In genomic region chr21:36874665-36875064, GRCh38 we compare ENCODE assay signal across 26 cellular contexts.
DNase-seq lines count a peak whose midpoint lies in the region; ATAC-seq, FAIRE-seq and TF ChIP-seq lines count a peak whose summit lies in the region.
"Had no signal": no experiment of that assay in that cellular context is flagged by ENCODE, and none has a peak within 500 bp of the region (broad histone marks: within the 10 kb centered on the region; RNA-seq: fewer than 3 reads in every experiment).

No MANE protein-coding gene starts in this region.

- H3K27me3 ChIP-seq in right atrium auricular region (no peaks in the 10 kb centered on the region), upper lobe of right lung (no peaks in the 10 kb centered on the region), Peyer's patch (no peaks in the 10 kb centered on the region)
- H3K27me3 ChIP-seq: BLaER1 treated with 17β-estradiol and CSF1 and Interleukin-3, amounts not matched to agents 10 nM and 100 nM had no signal

- H3K36me3 ChIP-seq in right atrium auricular region (no peaks in the 10 kb centered on the region), upper lobe of right lung (no peaks in the 10 kb centered on the region), Peyer's patch (no peaks in the 10 kb centered on the region)

- H3K4me3 ChIP-seq in right atrium auricular region (no peak overlapping the region), upper lobe of right lung (no peak overlapping the region), Peyer's patch (no peak overlapping the region)
- H3K4me3 ChIP-seq: A549; BLaER1 treated with 17β-estradiol and CSF1 and Interleukin-3, amounts not matched to agents 10 nM and 100 nM; GM12878 had no signal

- intact Hi-C loops in left cardiac atrium (cut with DNase I) (no loop called here), upper lobe of right lung (cut with DNase I) (no loop called here)

- no peak for TF ChIP-seq POLR2A in H54 (IDR thresholded peaks at IDR 0.05; ENCODE audit: low read depth, low read length)
- TF ChIP-seq POLR2A in Peyer's patch (IDR thresholded peaks at IDR 0.05), result no peak

- H3K36me3 Mint-ChIP-seq in WTC11, result peaks cover 10% of the 10 kb centered on the region

- CTCF ChIA-PET in WTC11 (lab: Charles Lee), result interaction anchor here (1.8 to 2.8 kb wide), 2 partner anchors 43 to 53 kb away, joined by 7 to 10 read pairs; no protein-coding TSS in a partner anchor

- H3K9me3 ChIP-seq in right atrium auricular region (no peaks in the 10 kb centered on the region), upper lobe of right lung (no peaks in the 10 kb centered on the region), Peyer's patch (no peaks in the 10 kb centered on the region)

- ATAC-seq in left cardiac atrium (no peak), WTC11 (0 out of 2 replicates have a peak, but pooled peaks have one; percentile 20), esophagus mucosa (peak; percentile 15), upper lobe of right lung (peak; percentile 16)
- ATAC-seq: A549; CD8-positive, alpha-beta T cell; GM12878 had no signal

- no peak overlapping the region for H3K27ac ChIP-seq in right atrium auricular region
- H3K27ac ChIP-seq in upper lobe of right lung, result no peak overlapping the region
- H3K27ac ChIP-seq in Peyer's patch, result no peak overlapping the region
- H3K27ac ChIP-seq: 22Rv1; BLaER1 treated with 17β-estradiol and CSF1 and Interleukin-3, amounts not matched to agents 10 nM and 100 nM; C4-2B had no signal

- FAIRE-seq in H54 (lab: Jason Lieb, UNC), result no peak
- FAIRE-seq: A549, D721Med, GM12878, GM12892, GM18507 had no signal

- H3K9me3 Mint-ChIP-seq in WTC11, result peaks cover 20% of the 10 kb centered on the region
- H3K9me3 Mint-ChIP-seq: CD4-positive, alpha-beta T cell had no signal

- H3K27ac Mint-ChIP-seq in WTC11, result no peak overlapping the region
- H3K27ac Mint-ChIP-seq: B cell; CD4-positive, alpha-beta T cell; CD8-positive, alpha-beta T cell had no signal

- no peak for TF ChIP-seq CTCF in right atrium auricular region (IDR thresholded peaks at IDR 0.05)
- TF ChIP-seq CTCF in WTC11 (IDR thresholded peaks at IDR 0.05), result no peak
- TF ChIP-seq CTCF in upper lobe of right lung (IDR thresholded peaks at IDR 0.05), result no peak
- TF ChIP-seq CTCF in Peyer's patch (IDR thresholded peaks at IDR 0.05), result no peak

- H3K4me3 Mint-ChIP-seq in WTC11, result no peak overlapping the region
- H3K4me3 Mint-ChIP-seq: B cell; CD4-positive, alpha-beta T cell; CD8-positive, alpha-beta T cell had no signal

- no peaks in the 10 kb centered on the region for H3K4me1 ChIP-seq in right atrium auricular region
- no peaks in the 10 kb centered on the region for H3K4me1 ChIP-seq in upper lobe of right lung
- no peaks in the 10 kb centered on the region for H3K4me1 ChIP-seq in Peyer's patch
- H3K4me1 ChIP-seq: A549; BLaER1 treated with 17β-estradiol and CSF1 and Interleukin-3, amounts not matched to agents 10 nM and 100 nM; Caco-2 had no signal

- no peaks in the 10 kb centered on the region for H3K27me3 Mint-ChIP-seq in WTC11 (ENCODE audit: low read depth)
- H3K27me3 Mint-ChIP-seq: B cell; CD4-positive, alpha-beta T cell had no signal

- H3K4me1 Mint-ChIP-seq in WTC11, result no peaks in the 10 kb centered on the region
- H3K4me1 Mint-ChIP-seq: B cell had no signal

- DNase-seq in right atrium auricular region (ENCODE audit: low spot score) (peak; percentile 30), left cardiac atrium (no peak), WTC11 (ENCODE audit: low spot score) (no peak), upper lobe of right lung (no peak), H54 (ENCODE audit: insufficient read length, low spot score) (no peak), Peyer's patch (no peak), DMS153 treated with DMSO at 0.1 percent for 48 hours (lab: John Stamatoyannopoulos, UW; ENCODE audit: unreplicated experiment) (no peak)
- DNase-seq: AML-193; Caco-2; Calu3; CD4-positive, alpha-beta T cell; CD8-positive, alpha-beta T cell; DMS53; DMS79; DND-41; GDM1 had no signal

- POLR2A ChIA-PET in WTC11 (lab: Charles Lee), result no interaction called here

TF ChIP-seq in WTC11, 78 proteins besides CTCF, POLR2A, EP300 and RAD21 (continues in another document):
- no peak for TF ChIP-seq ESRRA (CRISPR knock-in tag; IDR thresholded peaks at IDR 0.05; ENCODE audit: borderline replicate concordance)
- TF ChIP-seq, protein P1, sequence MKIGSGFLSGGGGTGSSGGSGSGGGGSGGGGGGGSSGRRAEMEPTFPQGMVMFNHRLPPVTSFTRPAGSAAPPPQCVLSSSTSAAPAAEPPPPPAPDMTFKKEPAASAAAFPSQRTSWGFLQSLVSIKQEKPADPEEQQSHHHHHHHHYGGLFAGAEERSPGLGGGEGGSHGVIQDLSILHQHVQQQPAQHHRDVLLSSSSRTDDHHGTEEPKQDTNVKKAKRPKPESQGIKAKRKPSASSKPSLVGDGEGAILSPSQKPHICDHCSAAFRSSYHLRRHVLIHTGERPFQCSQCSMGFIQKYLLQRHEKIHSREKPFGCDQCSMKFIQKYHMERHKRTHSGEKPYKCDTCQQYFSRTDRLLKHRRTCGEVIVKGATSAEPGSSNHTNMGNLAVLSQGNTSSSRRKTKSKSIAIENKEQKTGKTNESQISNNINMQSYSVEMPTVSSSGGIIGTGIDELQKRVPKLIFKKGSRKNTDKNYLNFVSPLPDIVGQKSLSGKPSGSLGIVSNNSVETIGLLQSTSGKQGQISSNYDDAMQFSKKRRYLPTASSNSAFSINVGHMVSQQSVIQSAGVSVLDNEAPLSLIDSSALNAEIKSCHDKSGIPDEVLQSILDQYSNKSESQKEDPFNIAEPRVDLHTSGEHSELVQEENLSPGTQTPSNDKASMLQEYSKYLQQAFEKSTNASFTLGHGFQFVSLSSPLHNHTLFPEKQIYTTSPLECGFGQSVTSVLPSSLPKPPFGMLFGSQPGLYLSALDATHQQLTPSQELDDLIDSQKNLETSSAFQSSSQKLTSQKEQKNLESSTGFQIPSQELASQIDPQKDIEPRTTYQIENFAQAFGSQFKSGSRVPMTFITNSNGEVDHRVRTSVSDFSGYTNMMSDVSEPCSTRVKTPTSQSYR (CRISPR knock-in tag; IDR thresholded peaks at IDR 0.05), result no peak
- no peak for TF ChIP-seq IRF2 (CRISPR knock-in tag; IDR thresholded peaks at IDR 0.05; ENCODE audit: borderline replicate concordance, low read depth)
- TF ChIP-seq PRRX2 (CRISPR knock-in tag; IDR thresholded peaks at IDR 0.05), result no peak
- TF ChIP-seq ZNF138 (CRISPR knock-in tag; conservative IDR thresholded peaks at IDR 0.05), result no peak
- TF ChIP-seq, protein P2, sequence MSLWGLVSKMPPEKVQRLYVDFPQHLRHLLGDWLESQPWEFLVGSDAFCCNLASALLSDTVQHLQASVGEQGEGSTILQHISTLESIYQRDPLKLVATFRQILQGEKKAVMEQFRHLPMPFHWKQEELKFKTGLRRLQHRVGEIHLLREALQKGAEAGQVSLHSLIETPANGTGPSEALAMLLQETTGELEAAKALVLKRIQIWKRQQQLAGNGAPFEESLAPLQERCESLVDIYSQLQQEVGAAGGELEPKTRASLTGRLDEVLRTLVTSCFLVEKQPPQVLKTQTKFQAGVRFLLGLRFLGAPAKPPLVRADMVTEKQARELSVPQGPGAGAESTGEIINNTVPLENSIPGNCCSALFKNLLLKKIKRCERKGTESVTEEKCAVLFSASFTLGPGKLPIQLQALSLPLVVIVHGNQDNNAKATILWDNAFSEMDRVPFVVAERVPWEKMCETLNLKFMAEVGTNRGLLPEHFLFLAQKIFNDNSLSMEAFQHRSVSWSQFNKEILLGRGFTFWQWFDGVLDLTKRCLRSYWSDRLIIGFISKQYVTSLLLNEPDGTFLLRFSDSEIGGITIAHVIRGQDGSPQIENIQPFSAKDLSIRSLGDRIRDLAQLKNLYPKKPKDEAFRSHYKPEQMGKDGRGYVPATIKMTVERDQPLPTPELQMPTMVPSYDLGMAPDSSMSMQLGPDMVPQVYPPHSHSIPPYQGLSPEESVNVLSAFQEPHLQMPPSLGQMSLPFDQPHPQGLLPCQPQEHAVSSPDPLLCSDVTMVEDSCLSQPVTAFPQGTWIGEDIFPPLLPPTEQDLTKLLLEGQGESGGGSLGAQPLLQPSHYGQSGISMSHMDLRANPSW (CRISPR knock-in tag; conservative IDR thresholded peaks at IDR 0.05; ENCODE audit: low read depth), result no peak
- no peak for TF ChIP-seq NFATC4 (CRISPR knock-in tag; IDR thresholded peaks at IDR 0.05)
- TF ChIP-seq, protein P3, sequence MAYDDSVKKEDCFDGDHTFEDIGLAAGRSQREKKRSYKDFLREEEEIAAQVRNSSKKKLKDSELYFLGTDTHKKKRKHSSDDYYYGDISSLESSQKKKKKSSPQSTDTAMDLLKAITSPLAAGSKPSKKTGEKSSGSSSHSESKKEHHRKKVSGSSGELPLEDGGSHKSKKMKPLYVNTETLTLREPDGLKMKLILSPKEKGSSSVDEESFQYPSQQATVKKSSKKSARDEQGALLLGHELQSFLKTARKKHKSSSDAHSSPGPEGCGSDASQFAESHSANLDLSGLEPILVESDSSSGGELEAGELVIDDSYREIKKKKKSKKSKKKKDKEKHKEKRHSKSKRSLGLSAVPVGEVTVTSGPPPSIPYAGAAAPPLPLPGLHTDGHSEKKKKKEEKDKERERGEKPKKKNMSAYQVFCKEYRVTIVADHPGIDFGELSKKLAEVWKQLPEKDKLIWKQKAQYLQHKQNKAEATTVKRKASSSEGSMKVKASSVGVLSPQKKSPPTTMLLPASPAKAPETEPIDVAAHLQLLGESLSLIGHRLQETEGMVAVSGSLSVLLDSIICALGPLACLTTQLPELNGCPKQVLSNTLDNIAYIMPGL (CRISPR knock-in tag; IDR thresholded peaks at IDR 0.05), result no peak

Comparison
In these comparisons a context has a peak if more than half of its experiments do, and no peak if none do; other contexts are left out.
1. ATAC-seq: peak in WTC11 (single experiment), esophagus mucosa (single experiment) and upper lobe of right lung (single experiment); none in left cardiac atrium (0 of 2).